Comparison of ENCODE assay signal across 7 cellular contexts in genomic region chr16:73523209-73523608, GRCh38.
"Had no signal": no experiment of that assay in that cellular context is flagged by ENCODE, and none has a peak within 500 bp of the region (broad histone marks: within the 10 kb centered on the region; RNA-seq: fewer than 3 reads in every experiment).

No MANE protein-coding gene starts in this region.

- H3K4me1 Mint-ChIP-seq: IgD-negative memory B cell had no signal

- H3K27ac ChIP-seq: HL-60 had no signal

- H3K4me3 ChIP-seq: K562 had no signal

- DNase-seq: IMR-90, KBM-7, KG1 had no signal

- H3K27me3 Mint-ChIP-seq: IgD-negative memory B cell had no signal

- H3K27ac Mint-ChIP-seq: IgD-negative memory B cell had no signal

- ATAC-seq: HepG2, K562 had no signal
